Comparison of ENCODE assay signal across 8 cellular contexts in the genomic region with DNA sequence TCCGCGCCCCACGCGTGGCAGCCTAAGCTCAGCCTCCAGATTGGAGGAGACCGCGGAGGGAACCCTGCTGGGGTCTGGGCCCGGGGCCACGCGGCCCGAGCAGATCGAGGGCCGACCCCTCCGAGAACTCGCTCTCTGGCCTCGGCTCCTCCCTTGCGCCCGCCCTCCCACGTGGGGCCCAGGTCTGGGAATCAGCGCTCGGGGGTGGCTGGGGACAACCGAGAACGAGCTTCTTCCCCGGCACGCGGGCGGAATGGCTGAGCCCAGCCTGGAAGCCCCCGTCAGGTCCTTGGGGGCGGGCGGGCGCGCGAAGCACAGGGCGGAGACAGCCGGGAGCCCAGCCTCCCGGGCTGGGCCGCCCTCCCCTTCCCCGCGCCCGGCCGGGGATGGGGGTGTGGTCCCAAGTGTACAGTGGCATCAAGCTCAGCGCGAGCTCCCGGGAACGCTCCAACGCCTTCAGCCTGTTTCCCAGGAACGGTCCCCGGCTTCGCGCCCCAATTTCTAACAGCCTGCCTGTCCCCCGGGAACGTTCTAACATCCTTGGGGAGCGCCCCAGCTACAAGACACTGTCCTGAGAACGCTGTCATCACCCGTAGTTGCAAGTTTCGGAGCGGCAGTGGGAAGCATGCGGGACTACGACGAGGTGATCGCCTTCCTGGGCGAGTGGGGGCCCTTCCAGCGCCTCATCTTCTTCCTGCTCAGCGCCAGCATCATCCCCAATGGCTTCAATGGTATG. TPM values are rescaled to one million over a fixed set of nuclear protein-coding genes. Genes with fewer than 3 reads are reported as not detected.
DNase-seq lines count a peak whose midpoint lies in the region; ATAC-seq and TF ChIP-seq lines count a peak whose summit lies in the region.

A gene (plus strand): TSS at position 403 of the 736 bp plus-strand sequence. CDS start 223 bp downstream, at position 626.

- peak; percentile 61 for DNase-seq in AG04449 (ENCODE audit: low read depth, low spot score)
- peak; percentile 95 for DNase-seq in NCI-H226
- DNase-seq in chondrocyte (ENCODE audit: low spot score) = peak; percentile 97
- DNase-seq in kidney glomerular epithelial cell (lab: John Stamatoyannopoulos, UW) = peak; percentile 92
- peak; percentile 76 to 78 for DNase-seq in stimulated activated CD4-positive, alpha-beta T cell treated with anti-CD3 and anti-CD28 coated beads, Interleukin-15, amount 100 ng/mL, for 48 hours (ENCODE audit: low read depth in 2 of 2)

- peaks cover 31% of the 10 kb centered on the region for H3K4me1 Mint-ChIP-seq in chondrocyte (ENCODE audit: low read depth)

- H3K27me3 Mint-ChIP-seq in chondrocyte (ENCODE audit: low read depth) = no peaks in the 10 kb centered on the region

- CTCF ChIA-PET in AG04449 (lab: Yijun Ruan, JAX) = interaction anchor here (0.9 to 4.3 kb wide), 11 partner anchors 10 to 207 kb away, joined by 3 to 28 read pairs (median 5); no protein-coding TSS in a partner anchor

- H3K9me3 Mint-ChIP-seq in chondrocyte (ENCODE audit: low read depth) = no peaks in the 10 kb centered on the region

- ATAC-seq in GM18870 (IDR thresholded peaks at IDR 0.05; ENCODE audit: unreplicated experiment) = peak; percentile 40
- ATAC-seq in HG03135 (IDR thresholded peaks at IDR 0.05; ENCODE audit: unreplicated experiment) = peak; percentile 76
- peak; percentile 76 to 77 for ATAC-seq in activated CD4-positive, CD25-positive, alpha-beta regulatory T cell treated with anti-CD3 and anti-CD28 coated beads, Interleukin-2, amount 50 U/mL, for 24 hours

- peak within 1 kb of the TSS; percentile 89 for H3K4me3 Mint-ChIP-seq in chondrocyte (ENCODE audit: unreplicated experiment)

- POLR2A ChIA-PET in AG04449 (lab: Yijun Ruan, JAX) = interaction anchor here (0.8 to 2.0 kb wide), 12 partner anchors 10 to 132 kb away, joined by 3 to 10 read pairs (median 4); a partner anchor contains a TSS

- TF ChIP-seq CTCF in AG04449 (IDR thresholded peaks at IDR 0.05; ENCODE audit: insufficient read depth, low read length, missing control alignments) (no peak), chondrocyte (IDR thresholded peaks at IDR 0.05) (peak; percentile 17)

- H3K4me3 ChIP-seq in AG04449 (ENCODE audit: low read depth, low read length) = peak within 1 kb of the TSS; percentile 72

- H3K27ac Mint-ChIP-seq in chondrocyte (ENCODE audit: unreplicated experiment) = peak within 1 kb of the TSS; percentile 99

- no peaks in the 10 kb centered on the region for H3K36me3 Mint-ChIP-seq in chondrocyte (ENCODE audit: low read depth)

RNA-seq across cellular contexts. Expression of the gene that starts here (rescaled TPM):
- total RNA-seq in chondrocyte = 4.2 to 5.4 TPM (median 4.8 TPM) in 3 replicates

Comparison
In these comparisons a context has a peak if more than half of its experiments do, and no peak if none do; other contexts are left out.
1. Peak in every context shown above with its lines: DNase-seq, ATAC-seq and H3K4me3 ChIP-seq.